In the genomic region with DNA sequence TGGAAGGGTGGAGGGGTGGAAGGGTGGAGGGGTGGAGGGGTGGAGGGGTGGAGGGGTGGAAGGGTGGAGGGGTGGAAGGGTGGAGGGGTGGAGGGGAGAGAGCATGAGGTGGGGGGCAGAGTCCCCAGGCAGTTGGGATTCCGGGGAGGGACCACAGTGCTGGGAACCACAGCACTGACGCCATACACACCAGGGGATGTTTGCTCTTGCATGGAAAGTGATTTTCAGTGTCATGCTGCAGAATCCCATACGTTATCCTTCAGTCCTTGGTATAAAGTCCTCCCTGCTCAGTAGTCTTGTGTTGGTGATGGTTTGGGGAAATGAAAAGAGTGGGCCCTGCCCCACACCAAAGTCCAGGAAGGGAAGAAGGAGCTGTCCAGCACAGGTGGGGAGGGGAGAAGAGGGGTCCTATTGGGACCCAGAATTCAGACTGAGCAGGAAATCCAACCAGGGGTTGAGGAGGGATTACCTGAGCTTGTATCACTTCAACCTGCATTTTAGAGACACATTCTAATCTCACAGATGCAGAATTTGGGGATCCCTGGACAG, we compare ENCODE assay signal across 2 cellular contexts.
TF ChIP-seq lines count a peak whose summit lies in the region.

No MANE protein-coding gene starts in this region.

TF ChIP-seq in A549, 52 proteins besides CTCF, POLR2A, EP300 and RAD21:
- TF ChIP-seq TFCP2L1 (CRISPR knock-in tag; IDR thresholded peaks at IDR 0.05): no peak
- TF ChIP-seq, protein P1, sequence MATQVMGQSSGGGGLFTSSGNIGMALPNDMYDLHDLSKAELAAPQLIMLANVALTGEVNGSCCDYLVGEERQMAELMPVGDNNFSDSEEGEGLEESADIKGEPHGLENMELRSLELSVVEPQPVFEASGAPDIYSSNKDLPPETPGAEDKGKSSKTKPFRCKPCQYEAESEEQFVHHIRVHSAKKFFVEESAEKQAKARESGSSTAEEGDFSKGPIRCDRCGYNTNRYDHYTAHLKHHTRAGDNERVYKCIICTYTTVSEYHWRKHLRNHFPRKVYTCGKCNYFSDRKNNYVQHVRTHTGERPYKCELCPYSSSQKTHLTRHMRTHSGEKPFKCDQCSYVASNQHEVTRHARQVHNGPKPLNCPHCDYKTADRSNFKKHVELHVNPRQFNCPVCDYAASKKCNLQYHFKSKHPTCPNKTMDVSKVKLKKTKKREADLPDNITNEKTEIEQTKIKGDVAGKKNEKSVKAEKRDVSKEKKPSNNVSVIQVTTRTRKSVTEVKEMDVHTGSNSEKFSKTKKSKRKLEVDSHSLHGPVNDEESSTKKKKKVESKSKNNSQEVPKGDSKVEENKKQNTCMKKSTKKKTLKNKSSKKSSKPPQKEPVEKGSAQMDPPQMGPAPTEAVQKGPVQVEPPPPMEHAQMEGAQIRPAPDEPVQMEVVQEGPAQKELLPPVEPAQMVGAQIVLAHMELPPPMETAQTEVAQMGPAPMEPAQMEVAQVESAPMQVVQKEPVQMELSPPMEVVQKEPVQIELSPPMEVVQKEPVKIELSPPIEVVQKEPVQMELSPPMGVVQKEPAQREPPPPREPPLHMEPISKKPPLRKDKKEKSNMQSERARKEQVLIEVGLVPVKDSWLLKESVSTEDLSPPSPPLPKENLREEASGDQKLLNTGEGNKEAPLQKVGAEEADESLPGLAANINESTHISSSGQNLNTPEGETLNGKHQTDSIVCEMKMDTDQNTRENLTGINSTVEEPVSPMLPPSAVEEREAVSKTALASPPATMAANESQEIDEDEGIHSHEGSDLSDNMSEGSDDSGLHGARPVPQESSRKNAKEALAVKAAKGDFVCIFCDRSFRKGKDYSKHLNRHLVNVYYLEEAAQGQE (IDR thresholded peaks at IDR 0.05): peak; percentile 48; the same call in 1 of the 2 replicates

TF ChIP-seq in K562, 482 proteins besides CTCF, POLR2A, EP300 and RAD21:
- TF ChIP-seq SOX6 (IDR thresholded peaks at IDR 0.05) (no peak), NCOA2 (IDR thresholded peaks at IDR 0.05; ENCODE audit: partially characterized antibody in 2 of 2) (no peak)
- TF ChIP-seq, protein P2, sequence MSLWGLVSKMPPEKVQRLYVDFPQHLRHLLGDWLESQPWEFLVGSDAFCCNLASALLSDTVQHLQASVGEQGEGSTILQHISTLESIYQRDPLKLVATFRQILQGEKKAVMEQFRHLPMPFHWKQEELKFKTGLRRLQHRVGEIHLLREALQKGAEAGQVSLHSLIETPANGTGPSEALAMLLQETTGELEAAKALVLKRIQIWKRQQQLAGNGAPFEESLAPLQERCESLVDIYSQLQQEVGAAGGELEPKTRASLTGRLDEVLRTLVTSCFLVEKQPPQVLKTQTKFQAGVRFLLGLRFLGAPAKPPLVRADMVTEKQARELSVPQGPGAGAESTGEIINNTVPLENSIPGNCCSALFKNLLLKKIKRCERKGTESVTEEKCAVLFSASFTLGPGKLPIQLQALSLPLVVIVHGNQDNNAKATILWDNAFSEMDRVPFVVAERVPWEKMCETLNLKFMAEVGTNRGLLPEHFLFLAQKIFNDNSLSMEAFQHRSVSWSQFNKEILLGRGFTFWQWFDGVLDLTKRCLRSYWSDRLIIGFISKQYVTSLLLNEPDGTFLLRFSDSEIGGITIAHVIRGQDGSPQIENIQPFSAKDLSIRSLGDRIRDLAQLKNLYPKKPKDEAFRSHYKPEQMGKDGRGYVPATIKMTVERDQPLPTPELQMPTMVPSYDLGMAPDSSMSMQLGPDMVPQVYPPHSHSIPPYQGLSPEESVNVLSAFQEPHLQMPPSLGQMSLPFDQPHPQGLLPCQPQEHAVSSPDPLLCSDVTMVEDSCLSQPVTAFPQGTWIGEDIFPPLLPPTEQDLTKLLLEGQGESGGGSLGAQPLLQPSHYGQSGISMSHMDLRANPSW (CRISPR knock-in tag; IDR thresholded peaks at IDR 0.05): 0 out of 2 replicates have a peak, but pooled peaks have one; percentile 50
